Comparison of ENCODE assay signal across 1 cellular context in the genomic region with DNA sequence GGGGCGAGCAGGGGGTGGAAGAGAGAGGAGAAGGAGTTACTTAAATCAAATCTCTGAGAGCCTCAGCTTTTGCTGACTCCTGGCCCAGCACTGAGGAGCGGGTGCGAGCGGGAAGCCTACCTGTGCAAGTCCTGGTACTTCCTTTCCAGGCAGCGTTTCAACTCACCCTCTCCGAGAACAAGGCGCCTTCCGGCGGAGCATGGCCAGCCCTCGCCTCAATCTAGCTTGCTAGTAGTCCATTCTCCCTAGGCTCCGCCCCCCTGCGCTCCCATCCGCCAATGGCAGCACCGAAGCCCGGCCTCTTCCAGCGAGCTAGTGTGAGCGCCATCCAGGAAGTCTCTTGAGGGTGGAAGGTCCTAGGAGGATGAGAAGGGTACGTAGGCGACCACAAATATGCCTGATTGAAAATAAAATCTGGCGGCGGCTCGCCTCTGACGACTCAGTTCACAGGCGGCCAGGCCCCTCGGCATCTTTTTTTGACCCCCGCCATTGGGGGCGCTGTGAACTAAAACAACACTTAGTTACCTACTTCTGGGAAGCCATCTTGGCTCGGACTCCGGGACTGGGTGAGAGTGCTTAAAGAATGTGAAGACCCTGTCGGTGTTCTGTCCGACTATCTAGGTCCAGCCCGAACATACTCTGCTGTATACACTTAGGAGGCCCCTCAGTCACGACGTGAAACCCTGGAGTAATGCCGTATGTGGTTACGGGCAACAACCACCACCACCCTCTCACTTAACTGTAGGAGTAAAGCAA.
TF ChIP-seq lines count a peak whose summit lies in the region.

Gene CHD8 (minus strand): TSS at position 212 of the 756 bp plus-strand sequence. CDS start 24,480 bp downstream, outside the sequence.

TF ChIP-seq in K562, 482 proteins besides CTCF, POLR2A, EP300 and RAD21 (continued from another document and continues in another):
- TF ChIP-seq UBTF (IDR thresholded peaks at IDR 0.05; ENCODE audit: borderline replicate concordance in 1 of 2, low read depth in 2 of 2, low read length in 2 of 2) (no peak), ZNF436 (CRISPR knock-in tag; IDR thresholded peaks at IDR 0.05) (no peak), NR2F6 (CRISPR knock-in tag; IDR thresholded peaks at IDR 0.05) (no peak), TFE3 (CRISPR knock-in tag; IDR thresholded peaks at IDR 0.05) (no peak), RFX1 (IDR thresholded peaks at IDR 0.05) (peak; percentile 8; the same call in 1 of the 2 replicates), SMARCE1 (IDR thresholded peaks at IDR 0.05) (no peak), ATF4 (CRISPR knock-in tag; IDR thresholded peaks at IDR 0.05) (no peak), LEF1 (IDR thresholded peaks at IDR 0.05) (no peak), ZNF184 (CRISPR knock-in tag; IDR thresholded peaks at IDR 0.05) (no peak), NR4A1 (CRISPR knock-in tag; IDR thresholded peaks at IDR 0.05) (no peak), NR4A1 (tag; IDR thresholded peaks at IDR 0.05) (no peak), SAFB (IDR thresholded peaks at IDR 0.05; ENCODE audit: borderline replicate concordance, low read depth, low read length) (no peak), BCOR (IDR thresholded peaks at IDR 0.05) (no peak), CUX1 (CRISPR knock-in tag; IDR thresholded peaks at IDR 0.05) (no peak), NR2C1 (IDR thresholded peaks at IDR 0.05) (no peak; the same call in 1 of the 2 replicates), NR2C1 (tag; IDR thresholded peaks at IDR 0.05) (0 out of 2 replicates have a peak, but pooled peaks have one; percentile 32), NCOA1 (IDR thresholded peaks at IDR 0.05; ENCODE audit: low read depth) (no peak), KLF13 (tag; IDR thresholded peaks at IDR 0.05; ENCODE audit: borderline replicate concordance, low read depth) (no peak), PYGO2 (tag; IDR thresholded peaks at IDR 0.05) (no peak), TFAM (CRISPR knock-in tag; conservative IDR thresholded peaks at IDR 0.05) (no peak), HMBOX1 (IDR thresholded peaks at IDR 0.05) (peak; percentile 47; the same call in 1 of the 2 replicates), BRF1 (IDR thresholded peaks at IDR 0.05; ENCODE audit: borderline replicate concordance, extremely low read depth, insufficient read length) (no peak), RBM22 (IDR thresholded peaks at IDR 0.05; ENCODE audit: low read depth, low read length, poor library complexity, severe bottlenecking) (no peak), XRCC5 (IDR thresholded peaks at IDR 0.05; ENCODE audit: low read depth, low read length) (no peak), KAT8 (IDR thresholded peaks at IDR 0.05; ENCODE audit: low read depth) (no peak), NR2C2 (CRISPR knock-in tag; IDR thresholded peaks at IDR 0.05) (no peak), NR2C2 (tag; IDR thresholded peaks at IDR 0.05) (peak; percentile 70; the same call in 1 of the 2 replicates), ZNF232 (CRISPR knock-in tag; IDR thresholded peaks at IDR 0.05) (no peak)
- TF ChIP-seq, protein P1, sequence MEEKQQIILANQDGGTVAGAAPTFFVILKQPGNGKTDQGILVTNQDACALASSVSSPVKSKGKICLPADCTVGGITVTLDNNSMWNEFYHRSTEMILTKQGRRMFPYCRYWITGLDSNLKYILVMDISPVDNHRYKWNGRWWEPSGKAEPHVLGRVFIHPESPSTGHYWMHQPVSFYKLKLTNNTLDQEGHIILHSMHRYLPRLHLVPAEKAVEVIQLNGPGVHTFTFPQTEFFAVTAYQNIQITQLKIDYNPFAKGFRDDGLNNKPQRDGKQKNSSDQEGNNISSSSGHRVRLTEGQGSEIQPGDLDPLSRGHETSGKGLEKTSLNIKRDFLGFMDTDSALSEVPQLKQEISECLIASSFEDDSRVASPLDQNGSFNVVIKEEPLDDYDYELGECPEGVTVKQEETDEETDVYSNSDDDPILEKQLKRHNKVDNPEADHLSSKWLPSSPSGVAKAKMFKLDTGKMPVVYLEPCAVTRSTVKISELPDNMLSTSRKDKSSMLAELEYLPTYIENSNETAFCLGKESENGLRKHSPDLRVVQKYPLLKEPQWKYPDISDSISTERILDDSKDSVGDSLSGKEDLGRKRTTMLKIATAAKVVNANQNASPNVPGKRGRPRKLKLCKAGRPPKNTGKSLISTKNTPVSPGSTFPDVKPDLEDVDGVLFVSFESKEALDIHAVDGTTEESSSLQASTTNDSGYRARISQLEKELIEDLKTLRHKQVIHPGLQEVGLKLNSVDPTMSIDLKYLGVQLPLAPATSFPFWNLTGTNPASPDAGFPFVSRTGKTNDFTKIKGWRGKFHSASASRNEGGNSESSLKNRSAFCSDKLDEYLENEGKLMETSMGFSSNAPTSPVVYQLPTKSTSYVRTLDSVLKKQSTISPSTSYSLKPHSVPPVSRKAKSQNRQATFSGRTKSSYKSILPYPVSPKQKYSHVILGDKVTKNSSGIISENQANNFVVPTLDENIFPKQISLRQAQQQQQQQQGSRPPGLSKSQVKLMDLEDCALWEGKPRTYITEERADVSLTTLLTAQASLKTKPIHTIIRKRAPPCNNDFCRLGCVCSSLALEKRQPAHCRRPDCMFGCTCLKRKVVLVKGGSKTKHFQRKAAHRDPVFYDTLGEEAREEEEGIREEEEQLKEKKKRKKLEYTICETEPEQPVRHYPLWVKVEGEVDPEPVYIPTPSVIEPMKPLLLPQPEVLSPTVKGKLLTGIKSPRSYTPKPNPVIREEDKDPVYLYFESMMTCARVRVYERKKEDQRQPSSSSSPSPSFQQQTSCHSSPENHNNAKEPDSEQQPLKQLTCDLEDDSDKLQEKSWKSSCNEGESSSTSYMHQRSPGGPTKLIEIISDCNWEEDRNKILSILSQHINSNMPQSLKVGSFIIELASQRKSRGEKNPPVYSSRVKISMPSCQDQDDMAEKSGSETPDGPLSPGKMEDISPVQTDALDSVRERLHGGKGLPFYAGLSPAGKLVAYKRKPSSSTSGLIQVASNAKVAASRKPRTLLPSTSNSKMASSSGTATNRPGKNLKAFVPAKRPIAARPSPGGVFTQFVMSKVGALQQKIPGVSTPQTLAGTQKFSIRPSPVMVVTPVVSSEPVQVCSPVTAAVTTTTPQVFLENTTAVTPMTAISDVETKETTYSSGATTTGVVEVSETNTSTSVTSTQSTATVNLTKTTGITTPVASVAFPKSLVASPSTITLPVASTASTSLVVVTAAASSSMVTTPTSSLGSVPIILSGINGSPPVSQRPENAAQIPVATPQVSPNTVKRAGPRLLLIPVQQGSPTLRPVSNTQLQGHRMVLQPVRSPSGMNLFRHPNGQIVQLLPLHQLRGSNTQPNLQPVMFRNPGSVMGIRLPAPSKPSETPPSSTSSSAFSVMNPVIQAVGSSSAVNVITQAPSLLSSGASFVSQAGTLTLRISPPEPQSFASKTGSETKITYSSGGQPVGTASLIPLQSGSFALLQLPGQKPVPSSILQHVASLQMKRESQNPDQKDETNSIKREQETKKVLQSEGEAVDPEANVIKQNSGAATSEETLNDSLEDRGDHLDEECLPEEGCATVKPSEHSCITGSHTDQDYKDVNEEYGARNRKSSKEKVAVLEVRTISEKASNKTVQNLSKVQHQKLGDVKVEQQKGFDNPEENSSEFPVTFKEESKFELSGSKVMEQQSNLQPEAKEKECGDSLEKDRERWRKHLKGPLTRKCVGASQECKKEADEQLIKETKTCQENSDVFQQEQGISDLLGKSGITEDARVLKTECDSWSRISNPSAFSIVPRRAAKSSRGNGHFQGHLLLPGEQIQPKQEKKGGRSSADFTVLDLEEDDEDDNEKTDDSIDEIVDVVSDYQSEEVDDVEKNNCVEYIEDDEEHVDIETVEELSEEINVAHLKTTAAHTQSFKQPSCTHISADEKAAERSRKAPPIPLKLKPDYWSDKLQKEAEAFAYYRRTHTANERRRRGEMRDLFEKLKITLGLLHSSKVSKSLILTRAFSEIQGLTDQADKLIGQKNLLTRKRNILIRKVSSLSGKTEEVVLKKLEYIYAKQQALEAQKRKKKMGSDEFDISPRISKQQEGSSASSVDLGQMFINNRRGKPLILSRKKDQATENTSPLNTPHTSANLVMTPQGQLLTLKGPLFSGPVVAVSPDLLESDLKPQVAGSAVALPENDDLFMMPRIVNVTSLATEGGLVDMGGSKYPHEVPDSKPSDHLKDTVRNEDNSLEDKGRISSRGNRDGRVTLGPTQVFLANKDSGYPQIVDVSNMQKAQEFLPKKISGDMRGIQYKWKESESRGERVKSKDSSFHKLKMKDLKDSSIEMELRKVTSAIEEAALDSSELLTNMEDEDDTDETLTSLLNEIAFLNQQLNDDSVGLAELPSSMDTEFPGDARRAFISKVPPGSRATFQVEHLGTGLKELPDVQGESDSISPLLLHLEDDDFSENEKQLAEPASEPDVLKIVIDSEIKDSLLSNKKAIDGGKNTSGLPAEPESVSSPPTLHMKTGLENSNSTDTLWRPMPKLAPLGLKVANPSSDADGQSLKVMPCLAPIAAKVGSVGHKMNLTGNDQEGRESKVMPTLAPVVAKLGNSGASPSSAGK (IDR thresholded peaks at IDR 0.05) = no peak
